In genomic region chr14:24113379-24113800, GRCh38 we compare ENCODE assay signal across 1 cellular context.
A peak's percentile ranks its signal among the peaks of the same experiment; 100 is the strongest.
TF ChIP-seq lines count a peak whose summit lies in the region.

No MANE protein-coding gene starts in this region.

TF ChIP-seq in HepG2, 621 proteins besides CTCF, POLR2A, EP300 and RAD21 (continues in another document):
- TF ChIP-seq ZNF773 (CRISPR knock-in tag; IDR thresholded peaks at IDR 0.05; ENCODE audit: borderline replicate concordance) (peak; percentile 73; the same call in 1 of the 2 replicates), PBX3 (CRISPR knock-in tag; IDR thresholded peaks at IDR 0.05; ENCODE audit: borderline replicate concordance) (peak; percentile 94; the same call in 1 of the 2 replicates), ZNF660 (CRISPR knock-in tag; IDR thresholded peaks at IDR 0.05; ENCODE audit: borderline replicate concordance, low read depth) (0 out of 2 replicates have a peak, but pooled peaks have one; percentile 19), ZSCAN12 (CRISPR knock-in tag; IDR thresholded peaks at IDR 0.05) (0 out of 2 replicates have a peak, but pooled peaks have one; percentile 6), SATB2 (CRISPR knock-in tag; IDR thresholded peaks at IDR 0.05) (peak; percentile 66; the same call in 1 of the 2 replicates), ARHGAP35 (CRISPR knock-in tag; IDR thresholded peaks at IDR 0.05; ENCODE audit: borderline replicate concordance) (no peak), PPARG (CRISPR knock-in tag; conservative IDR thresholded peaks at IDR 0.05) (no peak), MAFF (IDR thresholded peaks at IDR 0.05; ENCODE audit: low read depth, low read length) (no peak), CHD4 (IDR thresholded peaks at IDR 0.05; ENCODE audit: borderline replicate concordance, low read length) (peak; percentile 92; the same call in 1 of the 2 replicates), ZNF724P (CRISPR knock-in tag; IDR thresholded peaks at IDR 0.05; ENCODE audit: borderline replicate concordance) (no peak), ZBTB2 (CRISPR knock-in tag; IDR thresholded peaks at IDR 0.05; ENCODE audit: low read depth) (no peak), TEF (CRISPR knock-in tag; IDR thresholded peaks at IDR 0.05) (peak; percentile 91; the same call in 1 of the 2 replicates), ZNF17 (CRISPR knock-in tag; IDR thresholded peaks at IDR 0.05) (peak; percentile 52; the same call in 1 of the 2 replicates), SRSF9 (IDR thresholded peaks at IDR 0.05; ENCODE audit: borderline replicate concordance, insufficient read depth, low read depth, low read length, poor library complexity, severe bottlenecking) (no peak), ZKSCAN5 (CRISPR knock-in tag; IDR thresholded peaks at IDR 0.05) (0 out of 2 replicates have a peak, but pooled peaks have one; percentile 17), ZHX1 (CRISPR knock-in tag; IDR thresholded peaks at IDR 0.05; ENCODE audit: low read depth) (no peak), ZNF138 (CRISPR knock-in tag; IDR thresholded peaks at IDR 0.05; ENCODE audit: low read depth) (no peak), SETDB1 (CRISPR knock-in tag; IDR thresholded peaks at IDR 0.05; ENCODE audit: borderline replicate concordance) (0 out of 2 replicates have a peak, but pooled peaks have one; percentile 76), MLXIP (CRISPR knock-in tag; IDR thresholded peaks at IDR 0.05; ENCODE audit: borderline replicate concordance) (0 out of 2 replicates have a peak, but pooled peaks have one; percentile 53), GPN1 (CRISPR knock-in tag; IDR thresholded peaks at IDR 0.05; ENCODE audit: borderline replicate concordance) (0 out of 2 replicates have a peak, but pooled peaks have one; percentile 69), ZNF180 (CRISPR knock-in tag; IDR thresholded peaks at IDR 0.05; ENCODE audit: borderline replicate concordance, low read depth) (peak; percentile 32; the same call in 1 of the 2 replicates)
- TF ChIP-seq, protein P1, sequence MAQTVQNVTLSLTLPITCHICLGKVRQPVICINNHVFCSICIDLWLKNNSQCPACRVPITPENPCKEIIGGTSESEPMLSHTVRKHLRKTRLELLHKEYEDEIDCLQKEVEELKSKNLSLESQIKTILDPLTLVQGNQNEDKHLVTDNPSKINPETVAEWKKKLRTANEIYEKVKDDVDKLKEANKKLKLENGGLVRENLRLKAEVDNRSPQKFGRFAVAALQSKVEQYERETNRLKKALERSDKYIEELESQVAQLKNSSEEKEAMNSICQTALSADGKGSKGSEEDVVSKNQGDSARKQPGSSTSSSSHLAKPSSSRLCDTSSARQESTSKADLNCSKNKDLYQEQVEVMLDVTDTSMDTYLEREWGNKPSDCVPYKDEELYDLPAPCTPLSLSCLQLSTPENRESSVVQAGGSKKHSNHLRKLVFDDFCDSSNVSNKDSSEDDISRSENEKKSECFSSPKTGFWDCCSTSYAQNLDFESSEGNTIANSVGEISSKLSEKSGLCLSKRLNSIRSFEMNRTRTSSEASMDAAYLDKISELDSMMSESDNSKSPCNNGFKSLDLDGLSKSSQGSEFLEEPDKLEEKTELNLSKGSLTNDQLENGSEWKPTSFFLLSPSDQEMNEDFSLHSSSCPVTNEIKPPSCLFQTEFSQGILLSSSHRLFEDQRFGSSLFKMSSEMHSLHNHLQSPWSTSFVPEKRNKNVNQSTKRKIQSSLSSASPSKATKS (CRISPR knock-in tag; IDR thresholded peaks at IDR 0.05), result 0 out of 2 replicates have a peak, but pooled peaks have one; percentile 39
- TF ChIP-seq, protein P2, sequence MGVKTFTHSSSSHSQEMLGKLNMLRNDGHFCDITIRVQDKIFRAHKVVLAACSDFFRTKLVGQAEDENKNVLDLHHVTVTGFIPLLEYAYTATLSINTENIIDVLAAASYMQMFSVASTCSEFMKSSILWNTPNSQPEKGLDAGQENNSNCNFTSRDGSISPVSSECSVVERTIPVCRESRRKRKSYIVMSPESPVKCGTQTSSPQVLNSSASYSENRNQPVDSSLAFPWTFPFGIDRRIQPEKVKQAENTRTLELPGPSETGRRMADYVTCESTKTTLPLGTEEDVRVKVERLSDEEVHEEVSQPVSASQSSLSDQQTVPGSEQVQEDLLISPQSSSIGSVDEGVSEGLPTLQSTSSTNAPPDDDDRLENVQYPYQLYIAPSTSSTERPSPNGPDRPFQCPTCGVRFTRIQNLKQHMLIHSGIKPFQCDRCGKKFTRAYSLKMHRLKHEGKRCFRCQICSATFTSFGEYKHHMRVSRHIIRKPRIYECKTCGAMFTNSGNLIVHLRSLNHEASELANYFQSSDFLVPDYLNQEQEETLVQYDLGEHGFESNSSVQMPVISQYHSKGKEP (CRISPR knock-in tag; IDR thresholded peaks at IDR 0.05), result no peak
- TF ChIP-seq, protein P3, sequence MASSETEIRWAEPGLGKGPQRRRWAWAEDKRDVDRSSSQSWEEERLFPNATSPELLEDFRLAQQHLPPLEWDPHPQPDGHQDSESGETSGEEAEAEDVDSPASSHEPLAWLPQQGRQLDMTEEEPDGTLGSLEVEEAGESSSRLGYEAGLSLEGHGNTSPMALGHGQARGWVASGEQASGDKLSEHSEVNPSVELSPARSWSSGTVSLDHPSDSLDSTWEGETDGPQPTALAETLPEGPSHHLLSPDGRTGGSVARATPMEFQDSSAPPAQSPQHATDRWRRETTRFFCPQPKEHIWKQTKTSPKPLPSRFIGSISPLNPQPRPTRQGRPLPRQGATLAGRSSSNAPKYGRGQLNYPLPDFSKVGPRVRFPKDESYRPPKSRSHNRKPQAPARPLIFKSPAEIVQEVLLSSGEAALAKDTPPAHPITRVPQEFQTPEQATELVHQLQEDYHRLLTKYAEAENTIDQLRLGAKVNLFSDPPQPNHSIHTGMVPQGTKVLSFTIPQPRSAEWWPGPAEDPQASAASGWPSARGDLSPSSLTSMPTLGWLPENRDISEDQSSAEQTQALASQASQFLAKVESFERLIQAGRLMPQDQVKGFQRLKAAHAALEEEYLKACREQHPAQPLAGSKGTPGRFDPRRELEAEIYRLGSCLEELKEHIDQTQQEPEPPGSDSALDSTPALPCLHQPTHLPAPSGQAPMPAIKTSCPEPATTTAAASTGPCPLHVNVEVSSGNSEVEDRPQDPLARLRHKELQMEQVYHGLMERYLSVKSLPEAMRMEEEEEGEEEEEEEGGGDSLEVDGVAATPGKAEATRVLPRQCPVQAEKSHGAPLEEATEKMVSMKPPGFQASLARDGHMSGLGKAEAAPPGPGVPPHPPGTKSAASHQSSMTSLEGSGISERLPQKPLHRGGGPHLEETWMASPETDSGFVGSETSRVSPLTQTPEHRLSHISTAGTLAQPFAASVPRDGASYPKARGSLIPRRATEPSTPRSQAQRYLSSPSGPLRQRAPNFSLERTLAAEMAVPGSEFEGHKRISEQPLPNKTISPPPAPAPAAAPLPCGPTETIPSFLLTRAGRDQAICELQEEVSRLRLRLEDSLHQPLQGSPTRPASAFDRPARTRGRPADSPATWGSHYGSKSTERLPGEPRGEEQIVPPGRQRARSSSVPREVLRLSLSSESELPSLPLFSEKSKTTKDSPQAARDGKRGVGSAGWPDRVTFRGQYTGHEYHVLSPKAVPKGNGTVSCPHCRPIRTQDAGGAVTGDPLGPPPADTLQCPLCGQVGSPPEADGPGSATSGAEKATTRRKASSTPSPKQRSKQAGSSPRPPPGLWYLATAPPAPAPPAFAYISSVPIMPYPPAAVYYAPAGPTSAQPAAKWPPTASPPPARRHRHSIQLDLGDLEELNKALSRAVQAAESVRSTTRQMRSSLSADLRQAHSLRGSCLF (CRISPR knock-in tag; IDR thresholded peaks at IDR 0.05; ENCODE audit: borderline replicate concordance), result 0 out of 2 replicates have a peak, but pooled peaks have one; percentile 83
- TF ChIP-seq, protein P4, sequence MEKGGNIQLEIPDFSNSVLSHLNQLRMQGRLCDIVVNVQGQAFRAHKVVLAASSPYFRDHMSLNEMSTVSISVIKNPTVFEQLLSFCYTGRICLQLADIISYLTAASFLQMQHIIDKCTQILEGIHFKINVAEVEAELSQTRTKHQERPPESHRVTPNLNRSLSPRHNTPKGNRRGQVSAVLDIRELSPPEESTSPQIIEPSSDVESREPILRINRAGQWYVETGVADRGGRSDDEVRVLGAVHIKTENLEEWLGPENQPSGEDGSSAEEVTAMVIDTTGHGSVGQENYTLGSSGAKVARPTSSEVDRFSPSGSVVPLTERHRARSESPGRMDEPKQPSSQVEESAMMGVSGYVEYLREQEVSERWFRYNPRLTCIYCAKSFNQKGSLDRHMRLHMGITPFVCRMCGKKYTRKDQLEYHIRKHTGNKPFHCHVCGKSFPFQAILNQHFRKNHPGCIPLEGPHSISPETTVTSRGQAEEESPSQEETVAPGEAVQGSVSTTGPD (CRISPR knock-in tag; IDR thresholded peaks at IDR 0.05), result 0 out of 2 replicates have a peak, but pooled peaks have one; percentile 3
- TF ChIP-seq, protein P5, sequence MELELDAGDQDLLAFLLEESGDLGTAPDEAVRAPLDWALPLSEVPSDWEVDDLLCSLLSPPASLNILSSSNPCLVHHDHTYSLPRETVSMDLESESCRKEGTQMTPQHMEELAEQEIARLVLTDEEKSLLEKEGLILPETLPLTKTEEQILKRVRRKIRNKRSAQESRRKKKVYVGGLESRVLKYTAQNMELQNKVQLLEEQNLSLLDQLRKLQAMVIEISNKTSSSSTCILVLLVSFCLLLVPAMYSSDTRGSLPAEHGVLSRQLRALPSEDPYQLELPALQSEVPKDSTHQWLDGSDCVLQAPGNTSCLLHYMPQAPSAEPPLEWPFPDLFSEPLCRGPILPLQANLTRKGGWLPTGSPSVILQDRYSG (CRISPR knock-in tag; IDR thresholded peaks at IDR 0.05), result peak; percentile 95; the same call in 1 of the 2 replicates
- TF ChIP-seq, protein P6, sequence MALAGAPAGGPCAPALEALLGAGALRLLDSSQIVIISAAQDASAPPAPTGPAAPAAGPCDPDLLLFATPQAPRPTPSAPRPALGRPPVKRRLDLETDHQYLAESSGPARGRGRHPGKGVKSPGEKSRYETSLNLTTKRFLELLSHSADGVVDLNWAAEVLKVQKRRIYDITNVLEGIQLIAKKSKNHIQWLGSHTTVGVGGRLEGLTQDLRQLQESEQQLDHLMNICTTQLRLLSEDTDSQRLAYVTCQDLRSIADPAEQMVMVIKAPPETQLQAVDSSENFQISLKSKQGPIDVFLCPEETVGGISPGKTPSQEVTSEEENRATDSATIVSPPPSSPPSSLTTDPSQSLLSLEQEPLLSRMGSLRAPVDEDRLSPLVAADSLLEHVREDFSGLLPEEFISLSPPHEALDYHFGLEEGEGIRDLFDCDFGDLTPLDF (CRISPR knock-in tag; IDR thresholded peaks at IDR 0.05), result peak; percentile 71; the same call in 1 of the 2 replicates
